In genomic region chr10:43396928-43397624, GRCh38 we compare ENCODE assay signal across 8 cellular contexts. TPM values are rescaled to one million over a fixed set of nuclear protein-coding genes. Genes with fewer than 3 reads are reported as not detected.
A peak's percentile ranks its signal among the peaks of the same experiment; 100 is the strongest.
DNase-seq lines count a peak whose midpoint lies in the region; TF ChIP-seq lines count a peak whose summit lies in the region.

No MANE protein-coding gene starts in this region.

- peak overlapping the region; percentile 99 for H3K27ac Mint-ChIP-seq in progenitor cell of endocrine pancreas

- H3K4me3 ChIP-seq in GM06990 (replicated peaks; ENCODE audit: low read depth, low read length) = peak overlapping the region; percentile 77
- H3K4me3 ChIP-seq in MM.1S (ENCODE audit: low read length) = peak overlapping the region; percentile 87
- peak overlapping the region; percentile 82 for H3K4me3 ChIP-seq in left ventricle myocardium inferior
- H3K4me3 ChIP-seq in MG63 = no peak overlapping the region

- no peak for TF ChIP-seq CTCF in GM06990 (IDR thresholded peaks at IDR 0.05; ENCODE audit: insufficient read depth, low read length, poor library complexity, severe bottlenecking)
- TF ChIP-seq CTCF in MM.1S (IDR thresholded peaks at IDR 0.05; ENCODE audit: low read length) = no peak
- no peak for TF ChIP-seq CTCF in left ventricle myocardium inferior (IDR thresholded peaks at IDR 0.05; ENCODE audit: borderline replicate concordance)
- no peak for TF ChIP-seq CTCF in progenitor cell of endocrine pancreas (IDR thresholded peaks at IDR 0.05; ENCODE audit: unreplicated experiment)

- DNase-seq in GM06990 (ENCODE audit: extremely low read depth, insufficient read length) (peak; percentile 93), HCEC 1CT (peak; percentile 85), MM.1S (peak; percentile 93), SW480 (ENCODE audit: low spot score) (peak; percentile 93), amniotic stem cell (lab: John Stamatoyannopoulos, UW) (peak; percentile 32), left ventricle myocardium inferior (peak; percentile 90), progenitor cell of endocrine pancreas (ENCODE audit: low spot score, unreplicated experiment) (peak; percentile 75), MG63 (no peak)

- H3K27ac ChIP-seq in MM.1S (ENCODE audit: low read length) (peak overlapping the region; percentile 91), left ventricle myocardium inferior (replicated peaks) (peak overlapping the region; percentile 98)

- H3K4me3 Mint-ChIP-seq in progenitor cell of endocrine pancreas (ENCODE audit: low read depth) = peak overlapping the region; percentile 93

- peak overlapping the region; percentile 82 for H3K4me2 ChIP-seq in MM.1S (ENCODE audit: low read depth, low read length)

- H3K27me3 ChIP-seq in GM06990 (replicated peaks; ENCODE audit: control insufficient read depth, insufficient read depth, low read length) (no peaks in the 10 kb centered on the region), MM.1S (replicated peaks; ENCODE audit: insufficient read depth, low read length) (no peaks in the 10 kb centered on the region), left ventricle myocardium inferior (ENCODE audit: low read depth) (no peaks in the 10 kb centered on the region), MG63 (no peaks in the 10 kb centered on the region)

- no peak overlapping the region for H2AFZ ChIP-seq in MM.1S (ENCODE audit: low read length)

- H3K36me3 ChIP-seq in GM06990 (ENCODE audit: control insufficient read depth, insufficient read depth, low read length) = peaks cover 17% of the 10 kb centered on the region
- peaks cover 21% of the 10 kb centered on the region for H3K36me3 ChIP-seq in MM.1S (replicated peaks; ENCODE audit: insufficient read depth, low read length)
- peaks cover 33% of the 10 kb centered on the region for H3K36me3 ChIP-seq in left ventricle myocardium inferior
- peaks cover 93% of the 10 kb centered on the region for H3K36me3 ChIP-seq in MG63

- H4K20me1 ChIP-seq in MM.1S (ENCODE audit: insufficient read depth, low read length) = peaks cover 52% of the 10 kb centered on the region

- H3K9me2 ChIP-seq in MM.1S (replicated peaks; ENCODE audit: insufficient read depth, low read length) = no peaks in the 10 kb centered on the region

- H3K9me3 ChIP-seq in MM.1S (replicated peaks; ENCODE audit: insufficient read depth, low read length) (no peaks in the 10 kb centered on the region), left ventricle myocardium inferior (replicated peaks) (no peaks in the 10 kb centered on the region), MG63 (no peaks in the 10 kb centered on the region)

- H3K4me1 Mint-ChIP-seq in progenitor cell of endocrine pancreas (ENCODE audit: low read depth) = peaks cover 44% of the 10 kb centered on the region

- H3K9me3 Mint-ChIP-seq in progenitor cell of endocrine pancreas (ENCODE audit: low read depth) = no peaks in the 10 kb centered on the region

- no peaks in the 10 kb centered on the region for H3K27me3 Mint-ChIP-seq in progenitor cell of endocrine pancreas

- peaks cover 48% of the 10 kb centered on the region for H3K4me1 ChIP-seq in MM.1S (ENCODE audit: low read length)
- peaks cover 90% of the 10 kb centered on the region for H3K4me1 ChIP-seq in left ventricle myocardium inferior

- intact Hi-C loops in left ventricle myocardium inferior (cut with micrococcal nuclease) = no loop called here

- peak overlapping the region; percentile 94 for H3K9ac ChIP-seq in MM.1S (ENCODE audit: low read length)

- peaks cover 17% of the 10 kb centered on the region for H3K36me3 Mint-ChIP-seq in progenitor cell of endocrine pancreas (ENCODE audit: insufficient read depth)

- H3F3A ChIP-seq in MM.1S (ENCODE audit: insufficient read depth, low read length) = peaks cover 77% of the 10 kb centered on the region

- peaks cover 95% of the 10 kb centered on the region for H3K79me2 ChIP-seq in MM.1S (ENCODE audit: low read length)

RNA-seq across cellular contexts. Expression of gene HNRNPF, which starts 11.9 kb away (rescaled TPM):
- total RNA-seq in left ventricle myocardium inferior = 70.5 TPM
- 211 and 221 TPM in 2 replicates for total RNA-seq in progenitor cell of endocrine pancreas
- 286 and 294 TPM in 2 replicates for total RNA-seq in MG63 (2014; rRNA removed; shearing (Covaris generic); ENCODE audit: low replicate concordance)

RNA-seq across cellular contexts. Expression of gene FXYD4, which starts 25.6 kb away (rescaled TPM):
- not detected for total RNA-seq in left ventricle myocardium inferior
- total RNA-seq in progenitor cell of endocrine pancreas = not detected in 2 replicates
- total RNA-seq in MG63 (2014; rRNA removed; shearing (Covaris generic); ENCODE audit: low replicate concordance) = not detected in 2 replicates

RNA-seq across cellular contexts. Expression of gene ZNF487, which starts 39.8 kb away (rescaled TPM):
- 2.2 TPM for total RNA-seq in left ventricle myocardium inferior
- total RNA-seq in progenitor cell of endocrine pancreas = 6.2 and 7.1 TPM in 2 replicates
- total RNA-seq in MG63 (2014; rRNA removed; shearing (Covaris generic); ENCODE audit: low replicate concordance) = 1.3 and 5.4 TPM in 2 replicates
